Comparison of ENCODE assay signal across 1 cellular context in the genomic region with DNA sequence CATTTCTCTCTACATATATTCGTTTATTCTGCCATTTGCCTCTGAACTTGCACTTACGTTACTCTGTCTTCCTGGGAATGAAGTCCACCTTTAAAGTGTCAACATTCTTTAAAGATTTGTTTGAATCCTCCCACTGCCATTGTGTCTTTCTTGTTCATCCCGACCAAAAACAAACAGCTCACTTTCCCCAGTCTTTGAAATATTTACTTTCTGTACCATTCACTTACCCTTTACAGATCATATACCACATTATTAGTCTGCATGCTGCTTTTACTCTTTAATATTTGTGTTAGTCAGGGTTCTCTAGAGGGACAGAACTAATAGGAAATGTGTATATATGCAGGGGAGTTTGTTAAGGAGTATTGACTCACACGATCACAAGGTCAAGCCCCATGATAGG.
TF ChIP-seq lines count a peak whose summit lies in the region.

No MANE protein-coding gene starts in this region.

TF ChIP-seq in HepG2, 621 proteins besides CTCF, POLR2A, EP300 and RAD21 (continued from another document):
- TF ChIP-seq, protein P1, sequence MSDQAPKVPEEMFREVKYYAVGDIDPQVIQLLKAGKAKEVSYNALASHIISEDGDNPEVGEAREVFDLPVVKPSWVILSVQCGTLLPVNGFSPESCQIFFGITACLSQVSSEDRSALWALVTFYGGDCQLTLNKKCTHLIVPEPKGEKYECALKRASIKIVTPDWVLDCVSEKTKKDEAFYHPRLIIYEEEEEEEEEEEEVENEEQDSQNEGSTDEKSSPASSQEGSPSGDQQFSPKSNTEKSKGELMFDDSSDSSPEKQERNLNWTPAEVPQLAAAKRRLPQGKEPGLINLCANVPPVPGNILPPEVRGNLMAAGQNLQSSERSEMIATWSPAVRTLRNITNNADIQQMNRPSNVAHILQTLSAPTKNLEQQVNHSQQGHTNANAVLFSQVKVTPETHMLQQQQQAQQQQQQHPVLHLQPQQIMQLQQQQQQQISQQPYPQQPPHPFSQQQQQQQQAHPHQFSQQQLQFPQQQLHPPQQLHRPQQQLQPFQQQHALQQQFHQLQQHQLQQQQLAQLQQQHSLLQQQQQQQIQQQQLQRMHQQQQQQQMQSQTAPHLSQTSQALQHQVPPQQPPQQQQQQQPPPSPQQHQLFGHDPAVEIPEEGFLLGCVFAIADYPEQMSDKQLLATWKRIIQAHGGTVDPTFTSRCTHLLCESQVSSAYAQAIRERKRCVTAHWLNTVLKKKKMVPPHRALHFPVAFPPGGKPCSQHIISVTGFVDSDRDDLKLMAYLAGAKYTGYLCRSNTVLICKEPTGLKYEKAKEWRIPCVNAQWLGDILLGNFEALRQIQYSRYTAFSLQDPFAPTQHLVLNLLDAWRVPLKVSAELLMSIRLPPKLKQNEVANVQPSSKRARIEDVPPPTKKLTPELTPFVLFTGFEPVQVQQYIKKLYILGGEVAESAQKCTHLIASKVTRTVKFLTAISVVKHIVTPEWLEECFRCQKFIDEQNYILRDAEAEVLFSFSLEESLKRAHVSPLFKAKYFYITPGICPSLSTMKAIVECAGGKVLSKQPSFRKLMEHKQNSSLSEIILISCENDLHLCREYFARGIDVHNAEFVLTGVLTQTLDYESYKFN (CRISPR knock-in tag; conservative IDR thresholded peaks at IDR 0.05): peak; percentile 54
- TF ChIP-seq ATAD3A (CRISPR knock-in tag; IDR thresholded peaks at IDR 0.05) (no peak), GATA4 (IDR thresholded peaks at IDR 0.05; ENCODE audit: borderline replicate concordance, low read depth) (no peak), ZNF83 (CRISPR knock-in tag; IDR thresholded peaks at IDR 0.05; ENCODE audit: borderline replicate concordance) (no peak)
